ENCODE assay signal across 8 cellular contexts in the genomic region with DNA sequence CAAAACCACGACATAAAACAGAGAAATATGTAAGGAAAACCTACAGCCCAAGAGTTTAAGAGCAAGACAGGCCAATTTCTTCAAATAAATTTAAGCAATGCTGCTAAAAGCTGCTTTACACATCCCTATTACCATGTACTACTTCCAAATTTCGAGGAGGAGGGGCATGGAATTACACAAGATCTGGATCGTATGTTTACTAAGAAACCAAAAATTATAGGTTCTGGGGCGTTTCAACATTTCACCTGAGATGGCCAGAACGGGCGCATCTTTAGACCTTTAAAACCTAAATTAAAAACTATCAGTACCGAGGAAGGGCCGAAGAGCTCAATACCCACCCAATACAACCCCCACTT. TPM values are rescaled to one million over a fixed set of nuclear protein-coding genes. Genes with fewer than 3 reads are reported as not detected.
DNase-seq lines count a peak whose midpoint lies in the region; ATAC-seq and TF ChIP-seq lines count a peak whose summit lies in the region.

No MANE protein-coding gene starts in this region.

- H3K9ac ChIP-seq in KMS-11: peak overlapping the region; percentile 92; the same call in 1 of the 2 replicates
- peak overlapping the region; percentile 88 to 97 for H3K9ac ChIP-seq in colonic mucosa (ENCODE audit: low read depth in 2 of 2, low read length in 2 of 2)

- H3K4me1 Mint-ChIP-seq in naive thymus-derived CD8-positive, alpha-beta T cell: peaks cover 23 to 63% (median 55%) of the 10 kb centered on the region in 4 donors

- DNase-seq in AG20443 (ENCODE audit: low spot score) (peak; percentile 20), colonic mucosa (no peak), occipital lobe (lab: John Stamatoyannopoulos, UW) (no peak)
- DNase-seq in naive thymus-derived CD8-positive, alpha-beta T cell: no peak

- H3K9me3 ChIP-seq in colonic mucosa: no peaks in the 10 kb centered on the region

- H3K27me3 Mint-ChIP-seq in naive thymus-derived CD8-positive, alpha-beta T cell: no peaks in the 10 kb centered on the region

- peaks cover 19% of the 10 kb centered on the region for H3K79me2 ChIP-seq in KMS-11 (ENCODE audit: insufficient read depth, low read depth)

- H3K36me3 Mint-ChIP-seq in naive thymus-derived CD8-positive, alpha-beta T cell: peaks cover 0 to 32% (median 4%) of the 10 kb centered on the region in 3 donors

- TF ChIP-seq CTCF in KMS-11 (conservative IDR thresholded peaks at IDR 0.05; ENCODE audit: low read depth, low read length) (no peak), colonic mucosa (IDR thresholded peaks at IDR 0.05) (no peak)

- POLR2A ChIA-PET in naive thymus-derived CD8-positive, alpha-beta T cell (lab: Charles Lee): interaction anchor here (0.6 to 2.2 kb wide), 12 partner anchors 10 to 294 kb away, joined by 3 to 31 read pairs (median 4); a partner anchor contains a TSS

- H4K20me1 ChIP-seq in KMS-11 (ENCODE audit: insufficient read depth): no peaks in the 10 kb centered on the region

- H3K4me1 ChIP-seq in KMS-11 (ENCODE audit: low read depth, poor library complexity, severe bottlenecking): peaks cover 9% of the 10 kb centered on the region
- H3K4me1 ChIP-seq in colonic mucosa: peaks cover 5% of the 10 kb centered on the region

- H2AFZ ChIP-seq in KMS-11 (ENCODE audit: low read depth): peak overlapping the region; percentile 66

- H3K9me3 Mint-ChIP-seq in naive thymus-derived CD8-positive, alpha-beta T cell: no peaks in the 10 kb centered on the region

- peak overlapping the region; percentile 85 to 99 (median 96) for H3K27ac Mint-ChIP-seq in naive thymus-derived CD8-positive, alpha-beta T cell

- H3K27me3 ChIP-seq in KMS-11 (ENCODE audit: insufficient read depth, low read depth) (no peaks in the 10 kb centered on the region), colonic mucosa (no peaks in the 10 kb centered on the region)

- H3K4me3 Mint-ChIP-seq in naive thymus-derived CD8-positive, alpha-beta T cell: peak overlapping the region; percentile 83 to 95 (median 91)

- ATAC-seq in naive thymus-derived CD8-positive, alpha-beta T cell: no peak
- ATAC-seq in HG03469 (IDR thresholded peaks at IDR 0.05; ENCODE audit: unreplicated experiment) (no peak), GM21367 (IDR thresholded peaks at IDR 0.05; ENCODE audit: unreplicated experiment) (no peak), HG02885 (IDR thresholded peaks at IDR 0.05; ENCODE audit: poor library complexity, unreplicated experiment) (no peak)

- intact Hi-C loops in colonic mucosa (cut with DNase I): no loop called here

- H3K4me3 ChIP-seq in KMS-11 (IDR thresholded peaks at IDR 0.05; ENCODE audit: insufficient read depth, low read depth, low read length) (peak overlapping the region; percentile 45), colonic mucosa (peak overlapping the region; percentile 74)

- H3K4me2 ChIP-seq in KMS-11: peak overlapping the region; percentile 84

- H3K36me3 ChIP-seq in KMS-11 (ENCODE audit: insufficient read depth) (no peaks in the 10 kb centered on the region), colonic mucosa (no peaks in the 10 kb centered on the region)

- H3K27ac ChIP-seq in KMS-11 (peak overlapping the region; percentile 97), colonic mucosa (peak overlapping the region; percentile 99)

RNA-seq across cellular contexts. Expression of a gene that starts 0.7 kb away (rescaled TPM):
- 10 to 100 TPM; 33.8 to 41.3 TPM for total RNA-seq in colonic mucosa
- 100 to 1,000 TPM in 1 of 2 experiments, 10 to 100 TPM in 1; 94.5 to 110 TPM for total RNA-seq in naive thymus-derived CD8-positive, alpha-beta T cell
- polyA plus RNA-seq in naive thymus-derived CD8-positive, alpha-beta T cell: 10 to 100 TPM; 10.1 to 19.3 (median 13.7) TPM
- total RNA-seq in occipital lobe: 92.6 TPM
